In genomic region chr16:8858994-8859912, GRCh38 we compare ENCODE assay signal across 17 cellular contexts. TPM values are rescaled to one million over a fixed set of nuclear protein-coding genes. Genes with fewer than 3 reads are reported as not detected.
DNase-seq lines count a peak whose midpoint lies in the region; ATAC-seq and TF ChIP-seq lines count a peak whose summit lies in the region.
"Had no signal": no experiment of that assay in that cellular context is flagged by ENCODE, and none has a peak within 500 bp of the region (broad histone marks: within the 10 kb centered on the region; RNA-seq: fewer than 3 reads in every experiment).

No MANE protein-coding gene starts in this region.

- peaks cover 14 to 59% of the 10 kb centered on the region in 2 donors for H3K4me1 ChIP-seq in left lung
- H3K4me1 ChIP-seq: HAP-1 had no signal

- H3K4me3 ChIP-seq in left lung: no peak overlapping the region
- H3K4me3 ChIP-seq: HAP-1 had no signal

- peak overlapping the region; percentile 31 for H3K27ac Mint-ChIP-seq in activated CD4-positive, alpha-beta memory T cell treated with anti-CD3 and anti-CD28 coated beads, Interleukin-2, amount 10 ng/mL, durations not matched to agents 7 days and 5 days
- H3K27ac Mint-ChIP-seq in activated CD4-positive, alpha-beta memory T cell treated with anti-CD3 and anti-CD28 coated beads for 36 hours: no peak overlapping the region
- peak overlapping the region; percentile 7 for H3K27ac Mint-ChIP-seq in activated CD8-positive, alpha-beta T cell treated with anti-CD3 and anti-CD28 coated beads for 36 hours
- H3K27ac Mint-ChIP-seq in stimulated activated effector memory CD8-positive, alpha-beta T cell treated with anti-CD3 and anti-CD28 coated beads, Interleukin-12 subunit alpha, Interleukin-12 subunit beta, amount 100 ng/mL, for 72 hours: peak overlapping the region; percentile 81
- no peak overlapping the region for H3K27ac Mint-ChIP-seq in activated naive CD4-positive, alpha-beta T cell treated with anti-CD3 and anti-CD28 coated beads for 36 hours

- POLR2A ChIA-PET in activated CD4-positive, alpha-beta memory T cell treated with anti-CD3 and anti-CD28 coated beads, Interleukin-2, amount 10 ng/mL, durations not matched to agents 7 days and 5 days (lab: Charles Lee): interaction anchor here (1.2 to 3.8 kb wide), 4 partner anchors 7 to 63 kb away, joined by 3 to 19 read pairs (median 4); partner anchors contain the start of gene CARHSP1
- POLR2A ChIA-PET in activated CD4-positive, alpha-beta memory T cell treated with anti-CD3 and anti-CD28 coated beads for 36 hours (lab: Charles Lee): interaction anchor here (2.6 kb wide), 1 partner anchor 9 kb away, joined by 9 read pairs; the partner anchor contains the start of gene CARHSP1
- POLR2A ChIA-PET in activated CD8-positive, alpha-beta T cell treated with anti-CD3 and anti-CD28 coated beads for 36 hours (lab: Charles Lee): interaction anchor here (1.3 to 2.6 kb wide), 2 partner anchors 9 to 21 kb away, joined by 3 to 15 read pairs; partner anchors contain the start of gene CARHSP1

- peaks cover 0 to 45% of the 10 kb centered on the region in 2 donors for H3K36me3 ChIP-seq in left lung

- CTCF ChIA-PET in activated CD4-positive, alpha-beta memory T cell treated with anti-CD3 and anti-CD28 coated beads, Interleukin-2, amount 10 ng/mL, durations not matched to agents 7 days and 5 days (lab: Charles Lee): interaction anchor here (0.9 to 1.0 kb wide), 2 partner anchors 21 to 28 kb away, joined by 3 to 4 read pairs; no protein-coding TSS in a partner anchor
- CTCF ChIA-PET in activated CD4-positive, alpha-beta memory T cell treated with anti-CD3 and anti-CD28 coated beads for 36 hours (lab: Charles Lee): no interaction called here
- CTCF ChIA-PET in activated CD8-positive, alpha-beta T cell treated with anti-CD3 and anti-CD28 coated beads for 36 hours (lab: Charles Lee): no interaction called here
- CTCF ChIA-PET in activated naive CD4-positive, alpha-beta T cell treated with anti-CD3 and anti-CD28 coated beads for 36 hours (lab: Charles Lee): interaction anchor here (1.0 kb wide), 1 partner anchor 21 kb away, joined by 3 read pairs; no protein-coding TSS in a partner anchor

- no peak for TF ChIP-seq CTCF in activated CD8-positive, alpha-beta T cell treated with anti-CD3 and anti-CD28 coated beads for 36 hours (IDR thresholded peaks at IDR 0.05)
- TF ChIP-seq CTCF in left lung (IDR thresholded peaks at IDR 0.05): no peak

- DNase-seq in activated CD4-positive, alpha-beta memory T cell treated with anti-CD3 and anti-CD28 coated beads, Interleukin-2, amount 10 ng/mL, durations not matched to agents 7 days and 5 days: no peak
- no peak for DNase-seq in activated CD4-positive, alpha-beta memory T cell treated with anti-CD3 and anti-CD28 coated beads for 36 hours
- peak; percentile 1 for DNase-seq in activated CD8-positive, alpha-beta T cell treated with anti-CD3 and anti-CD28 coated beads for 36 hours
- DNase-seq in left lung (peak; percentile 27 to 51), germinal center (ENCODE audit: low spot score) (no peak), NCI-H510A treated with DMSO at 0.1 percent for 48 hours (lab: John Stamatoyannopoulos, UW) (no peak)
- no peak for DNase-seq in stimulated activated effector memory CD8-positive, alpha-beta T cell treated with anti-CD3 and anti-CD28 coated beads, Interleukin-12 subunit alpha, Interleukin-12 subunit beta, amount 100 ng/mL, for 72 hours (ENCODE audit: low spot score in 2 of 2)
- no peak for DNase-seq in activated naive CD4-positive, alpha-beta T cell treated with anti-CD3 and anti-CD28 coated beads for 36 hours
- DNase-seq: amygdala; effector CD4-positive, alpha-beta T cell; MM.1S; naive B cell; NCI-H2081; SIG-M5; substantia nigra had no signal

- no peaks in the 10 kb centered on the region for H3K9me3 Mint-ChIP-seq in activated CD4-positive, alpha-beta memory T cell treated with anti-CD3 and anti-CD28 coated beads, Interleukin-2, amount 10 ng/mL, durations not matched to agents 7 days and 5 days
- H3K9me3 Mint-ChIP-seq in activated CD4-positive, alpha-beta memory T cell treated with anti-CD3 and anti-CD28 coated beads for 36 hours: no peaks in the 10 kb centered on the region
- H3K9me3 Mint-ChIP-seq in activated CD8-positive, alpha-beta T cell treated with anti-CD3 and anti-CD28 coated beads for 36 hours: no peaks in the 10 kb centered on the region
- H3K9me3 Mint-ChIP-seq in stimulated activated effector memory CD8-positive, alpha-beta T cell treated with anti-CD3 and anti-CD28 coated beads, Interleukin-12 subunit alpha, Interleukin-12 subunit beta, amount 100 ng/mL, for 72 hours: no peaks in the 10 kb centered on the region
- no peaks in the 10 kb centered on the region for H3K9me3 Mint-ChIP-seq in activated naive CD4-positive, alpha-beta T cell treated with anti-CD3 and anti-CD28 coated beads for 36 hours
- H3K9me3 Mint-ChIP-seq: naive B cell had no signal

- no peak for ATAC-seq in activated CD8-positive, alpha-beta T cell treated with anti-CD3 and anti-CD28 coated beads for 36 hours
- no peak for ATAC-seq in left lung
- no peak for ATAC-seq in stimulated activated effector memory CD8-positive, alpha-beta T cell treated with anti-CD3 and anti-CD28 coated beads, Interleukin-12 subunit alpha, Interleukin-12 subunit beta, amount 100 ng/mL, for 72 hours

- H3K27me3 ChIP-seq in left lung: no peaks in the 10 kb centered on the region

- intact Hi-C loops in activated CD4-positive, alpha-beta memory T cell treated with anti-CD3 and anti-CD28 coated beads for 36 hours (cut with micrococcal nuclease): no loop called here
- intact Hi-C loops in activated CD8-positive, alpha-beta T cell treated with anti-CD3 and anti-CD28 coated beads for 36 hours (cut with micrococcal nuclease): no loop called here
- intact Hi-C loops in left lung (cut with DNase I): no loop called here
- intact Hi-C loops in activated naive CD4-positive, alpha-beta T cell treated with anti-CD3 and anti-CD28 coated beads for 36 hours (cut with micrococcal nuclease): no loop called here

- no peaks in the 10 kb centered on the region for H3K27me3 Mint-ChIP-seq in activated CD4-positive, alpha-beta memory T cell treated with anti-CD3 and anti-CD28 coated beads, Interleukin-2, amount 10 ng/mL, durations not matched to agents 7 days and 5 days
- H3K27me3 Mint-ChIP-seq in activated CD4-positive, alpha-beta memory T cell treated with anti-CD3 and anti-CD28 coated beads for 36 hours: no peaks in the 10 kb centered on the region
- H3K27me3 Mint-ChIP-seq in activated CD8-positive, alpha-beta T cell treated with anti-CD3 and anti-CD28 coated beads for 36 hours: no peaks in the 10 kb centered on the region
- no peaks in the 10 kb centered on the region for H3K27me3 Mint-ChIP-seq in activated naive CD4-positive, alpha-beta T cell treated with anti-CD3 and anti-CD28 coated beads for 36 hours (ENCODE audit: low read depth)
- H3K27me3 Mint-ChIP-seq: naive B cell had no signal

- H3K4me3 Mint-ChIP-seq in activated CD4-positive, alpha-beta memory T cell treated with anti-CD3 and anti-CD28 coated beads, Interleukin-2, amount 10 ng/mL, durations not matched to agents 7 days and 5 days: no peak overlapping the region
- no peak overlapping the region for H3K4me3 Mint-ChIP-seq in activated CD4-positive, alpha-beta memory T cell treated with anti-CD3 and anti-CD28 coated beads for 36 hours
- H3K4me3 Mint-ChIP-seq in activated CD8-positive, alpha-beta T cell treated with anti-CD3 and anti-CD28 coated beads for 36 hours: no peak overlapping the region
- H3K4me3 Mint-ChIP-seq in stimulated activated effector memory CD8-positive, alpha-beta T cell treated with anti-CD3 and anti-CD28 coated beads, Interleukin-12 subunit alpha, Interleukin-12 subunit beta, amount 100 ng/mL, for 72 hours: no peak overlapping the region
- H3K4me3 Mint-ChIP-seq in activated naive CD4-positive, alpha-beta T cell treated with anti-CD3 and anti-CD28 coated beads for 36 hours: no peak overlapping the region
- H3K4me3 Mint-ChIP-seq: naive B cell had no signal

- H3K36me3 Mint-ChIP-seq in activated CD4-positive, alpha-beta memory T cell treated with anti-CD3 and anti-CD28 coated beads, Interleukin-2, amount 10 ng/mL, durations not matched to agents 7 days and 5 days (ENCODE audit: low read depth): peaks cover 59% of the 10 kb centered on the region
- H3K36me3 Mint-ChIP-seq in activated CD4-positive, alpha-beta memory T cell treated with anti-CD3 and anti-CD28 coated beads for 36 hours: peaks cover 32% of the 10 kb centered on the region
- peaks cover 38% of the 10 kb centered on the region for H3K36me3 Mint-ChIP-seq in activated CD8-positive, alpha-beta T cell treated with anti-CD3 and anti-CD28 coated beads for 36 hours (ENCODE audit: low read depth)
- peaks cover 92% of the 10 kb centered on the region for H3K36me3 Mint-ChIP-seq in stimulated activated effector memory CD8-positive, alpha-beta T cell treated with anti-CD3 and anti-CD28 coated beads, Interleukin-12 subunit alpha, Interleukin-12 subunit beta, amount 100 ng/mL, for 72 hours
- H3K36me3 Mint-ChIP-seq in activated naive CD4-positive, alpha-beta T cell treated with anti-CD3 and anti-CD28 coated beads for 36 hours (ENCODE audit: low read depth): peaks cover 25% of the 10 kb centered on the region

- H3K27ac ChIP-seq in left lung: peak overlapping the region in 1 of 2 donors; percentile 65

- H3K4me1 Mint-ChIP-seq in activated CD4-positive, alpha-beta memory T cell treated with anti-CD3 and anti-CD28 coated beads, Interleukin-2, amount 10 ng/mL, durations not matched to agents 7 days and 5 days: peaks cover 48% of the 10 kb centered on the region
- H3K4me1 Mint-ChIP-seq in activated CD4-positive, alpha-beta memory T cell treated with anti-CD3 and anti-CD28 coated beads for 36 hours (ENCODE audit: low read depth): peaks cover 25% of the 10 kb centered on the region
- H3K4me1 Mint-ChIP-seq in activated CD8-positive, alpha-beta T cell treated with anti-CD3 and anti-CD28 coated beads for 36 hours (ENCODE audit: low read depth): peaks cover 28% of the 10 kb centered on the region
- peaks cover 33% of the 10 kb centered on the region for H3K4me1 Mint-ChIP-seq in stimulated activated effector memory CD8-positive, alpha-beta T cell treated with anti-CD3 and anti-CD28 coated beads, Interleukin-12 subunit alpha, Interleukin-12 subunit beta, amount 100 ng/mL, for 72 hours
- peaks cover 10% of the 10 kb centered on the region for H3K4me1 Mint-ChIP-seq in activated naive CD4-positive, alpha-beta T cell treated with anti-CD3 and anti-CD28 coated beads for 36 hours (ENCODE audit: low read depth)

- no peaks in the 10 kb centered on the region for H3K9me3 ChIP-seq in left lung
- H3K9me3 ChIP-seq: HAP-1 had no signal

RNA-seq across cellular contexts. Expression of gene CARHSP1, which starts 9.6 kb away (rescaled TPM):
- 100 to 1,000 TPM; 168 to 179 TPM for total RNA-seq in activated CD4-positive, alpha-beta memory T cell treated with anti-CD3 and anti-CD28 coated beads, Interleukin-2, amount 10 ng/mL, durations not matched to agents 7 days and 5 days
- total RNA-seq in activated CD4-positive, alpha-beta memory T cell treated with anti-CD3 and anti-CD28 coated beads for 36 hours: 10 to 100 TPM; 64.9 to 73.1 TPM
- total RNA-seq in activated CD8-positive, alpha-beta T cell treated with anti-CD3 and anti-CD28 coated beads for 36 hours: 10 to 100 TPM; 63.9 to 72.6 TPM
- 10 to 100 TPM; 74.0 to 96.0 TPM for total RNA-seq in left lung
- 10 to 100 TPM; 46.5 to 49.6 TPM for total RNA-seq in activated naive CD4-positive, alpha-beta T cell treated with anti-CD3 and anti-CD28 coated beads for 36 hours

RNA-seq across cellular contexts. Expression of gene LITAFD, which starts 22.9 kb away (rescaled TPM):
- not detected for total RNA-seq in activated CD4-positive, alpha-beta memory T cell treated with anti-CD3 and anti-CD28 coated beads, Interleukin-2, amount 10 ng/mL, durations not matched to agents 7 days and 5 days
- not detected for total RNA-seq in activated CD4-positive, alpha-beta memory T cell treated with anti-CD3 and anti-CD28 coated beads for 36 hours
- total RNA-seq in activated CD8-positive, alpha-beta T cell treated with anti-CD3 and anti-CD28 coated beads for 36 hours: not detected
- total RNA-seq in left lung: not detected
- total RNA-seq in activated naive CD4-positive, alpha-beta T cell treated with anti-CD3 and anti-CD28 coated beads for 36 hours: not detected
- total RNA-seq: A172 had no signal

Comparison
In these comparisons a context has a peak if more than half of its experiments do, and no peak if none do; other contexts are left out.
1. H3K27ac Mint-ChIP-seq: peak in activated CD4-positive, alpha-beta memory T cell treated with anti-CD3 and anti-CD28 coated beads, Interleukin-2, amount 10 ng/mL, durations not matched to agents 7 days and 5 days (single experiment), activated CD8-positive, alpha-beta T cell treated with anti-CD3 and anti-CD28 coated beads for 36 hours (single experiment) and stimulated activated effector memory CD8-positive, alpha-beta T cell treated with anti-CD3 and anti-CD28 coated beads, Interleukin-12 subunit alpha, Interleukin-12 subunit beta, amount 100 ng/mL, for 72 hours (single experiment); none in activated CD4-positive, alpha-beta memory T cell treated with anti-CD3 and anti-CD28 coated beads for 36 hours (single experiment) and activated naive CD4-positive, alpha-beta T cell treated with anti-CD3 and anti-CD28 coated beads for 36 hours (single experiment).
2. CTCF ChIA-PET loops: an anchor here in activated CD4-positive, alpha-beta memory T cell treated with anti-CD3 and anti-CD28 coated beads, Interleukin-2, amount 10 ng/mL, durations not matched to agents 7 days and 5 days (0.9 to 1.0 kb wide) and activated naive CD4-positive, alpha-beta T cell treated with anti-CD3 and anti-CD28 coated beads for 36 hours (1.0 kb wide); none called in activated CD4-positive, alpha-beta memory T cell treated with anti-CD3 and anti-CD28 coated beads for 36 hours and activated CD8-positive, alpha-beta T cell treated with anti-CD3 and anti-CD28 coated beads for 36 hours.
3. DNase-seq: peak in activated CD8-positive, alpha-beta T cell treated with anti-CD3 and anti-CD28 coated beads for 36 hours (single experiment) and left lung (2 of 2); none in activated CD4-positive, alpha-beta memory T cell treated with anti-CD3 and anti-CD28 coated beads, Interleukin-2, amount 10 ng/mL, durations not matched to agents 7 days and 5 days (single experiment), activated CD4-positive, alpha-beta memory T cell treated with anti-CD3 and anti-CD28 coated beads for 36 hours (single experiment), stimulated activated effector memory CD8-positive, alpha-beta T cell treated with anti-CD3 and anti-CD28 coated beads, Interleukin-12 subunit alpha, Interleukin-12 subunit beta, amount 100 ng/mL, for 72 hours (0 of 2), activated naive CD4-positive, alpha-beta T cell treated with anti-CD3 and anti-CD28 coated beads for 36 hours (single experiment), germinal center (single experiment) and NCI-H510A treated with DMSO at 0.1 percent for 48 hours (single experiment).